In the genomic region with DNA sequence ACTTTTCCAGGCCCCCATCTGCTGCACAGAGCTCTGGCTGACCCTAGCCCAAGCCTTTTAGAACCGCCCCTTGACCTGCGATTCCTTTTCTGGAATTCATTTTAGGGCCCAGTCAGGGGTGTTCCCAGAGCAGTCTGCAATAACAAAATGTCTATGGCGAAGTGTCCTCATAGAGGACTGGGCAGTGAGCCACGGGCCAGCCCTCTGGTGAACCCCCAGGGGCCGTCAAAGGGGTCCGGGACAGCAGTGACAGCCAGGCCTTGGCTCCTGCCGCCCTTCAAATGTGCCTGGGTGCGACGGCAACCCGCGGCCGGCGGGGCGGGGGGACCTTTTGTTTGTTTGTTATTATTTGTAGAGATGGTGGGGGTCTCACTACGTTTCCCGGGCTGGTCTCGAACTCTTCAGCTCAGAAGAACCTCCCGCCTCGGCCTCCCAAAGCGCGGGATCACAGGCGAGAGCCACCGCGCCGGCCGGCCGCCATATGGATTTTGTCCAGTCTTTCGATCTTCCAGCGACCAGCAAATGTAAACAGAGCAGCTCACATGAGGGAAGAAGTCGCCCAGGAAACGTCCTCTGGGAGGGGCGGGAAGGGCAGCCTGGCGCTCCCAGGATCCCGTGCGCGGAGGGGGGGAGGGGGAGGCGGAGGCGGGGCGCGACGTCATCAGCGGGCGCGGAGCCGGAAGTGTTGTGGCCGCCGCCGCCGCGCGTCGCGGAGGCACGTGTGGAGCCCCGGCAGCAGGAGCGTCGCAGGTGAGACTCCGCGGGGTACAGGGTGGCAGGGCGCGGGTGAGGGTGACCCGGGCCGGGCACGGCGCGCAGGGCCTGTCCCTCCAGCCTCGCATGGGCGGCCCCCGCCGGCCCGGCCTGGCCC, we compare ENCODE assay signal across 8 cellular contexts. TPM values are rescaled to one million over a fixed set of nuclear protein-coding genes. Genes with fewer than 3 reads are reported as not detected.
A peak's percentile ranks its signal among the peaks of the same experiment; 100 is the strongest.
DNase-seq lines count a peak whose midpoint lies in the region; TF ChIP-seq lines count a peak whose summit lies in the region.

A gene (plus strand): TSS at position 685 of the 871 bp plus-strand sequence. CDS start 783 bp downstream, outside the sequence.

- no peak for TF ChIP-seq EP300 in transverse colon (IDR thresholded peaks at IDR 0.05; ENCODE audit: low read depth)

- H4K91ac ChIP-seq in trophoblast cell (ENCODE audit: low read depth, low read length) = peak within 1 kb of the TSS; percentile 89

- H3K4me1 ChIP-seq in adipocyte (ENCODE audit: control insufficient read depth, insufficient read depth, low read length) = peaks cover 36% of the 10 kb centered on the region
- peaks cover 9% of the 10 kb centered on the region for H3K4me1 ChIP-seq in cardiac muscle cell (ENCODE audit: low read depth)
- H3K4me1 ChIP-seq in trophoblast cell (ENCODE audit: control insufficient read depth in 1 of 2, insufficient read depth in 2 of 2, low read length in 2 of 2) = peaks cover 12 to 14% of the 10 kb centered on the region in 2 experiments
- H3K4me1 ChIP-seq in transverse colon = peaks cover 41 to 77% (median 68%) of the 10 kb centered on the region in 4 donors

- H3K9ac ChIP-seq in adipocyte (ENCODE audit: low read length) (peak within 1 kb of the TSS; percentile 97), trophoblast cell (ENCODE audit: low read length) (peak within 1 kb of the TSS; percentile 65)

- peak within 1 kb of the TSS; percentile 81 for H4K12ac ChIP-seq in trophoblast cell (ENCODE audit: low read depth, low read length)

- H3K36me3 ChIP-seq in adipocyte (ENCODE audit: control insufficient read depth, insufficient read depth, low read length, severe bottlenecking) = peaks cover 5% of the 10 kb centered on the region
- H3K36me3 ChIP-seq in cardiac muscle cell = no peaks in the 10 kb centered on the region
- peaks cover 2 to 7% of the 10 kb centered on the region in 2 experiments for H3K36me3 ChIP-seq in trophoblast cell (ENCODE audit: control insufficient read depth in 1 of 2, insufficient read depth in 2 of 2, low read length in 2 of 2)
- no peaks in the 10 kb centered on the region for H3K36me3 ChIP-seq in transverse colon

- H4K8ac ChIP-seq in trophoblast cell (ENCODE audit: low read depth, low read length) = peak within 1 kb of the TSS; percentile 97

- H3K9me3 ChIP-seq in adipocyte (ENCODE audit: control insufficient read depth, low read length) = no peaks in the 10 kb centered on the region
- no peaks in the 10 kb centered on the region for H3K9me3 ChIP-seq in cardiac muscle cell (ENCODE audit: low read depth)
- peaks cover 3% of the 10 kb centered on the region for H3K9me3 ChIP-seq in trophoblast cell (ENCODE audit: insufficient read depth, low read depth, low read length)
- no peaks in the 10 kb centered on the region for H3K9me3 ChIP-seq in transverse colon

- peak within 1 kb of the TSS; percentile 99 for H3K4me3 ChIP-seq in adipocyte (ENCODE audit: low read length)
- H3K4me3 ChIP-seq in cardiac muscle cell = peak within 1 kb of the TSS; percentile 70
- H3K4me3 ChIP-seq in trophoblast cell (ENCODE audit: low read depth, low read length) = peak within 1 kb of the TSS; percentile 90
- H3K4me3 ChIP-seq in transverse colon = peak within 1 kb of the TSS; percentile 61 to 98 (median 84)

- H2AFZ ChIP-seq in trophoblast cell (ENCODE audit: insufficient read depth, low read length, poor library complexity) = peak within 1 kb of the TSS; percentile 89

- no peak within 1 kb of the TSS for H3K23ac ChIP-seq in trophoblast cell (ENCODE audit: low read length)

- no peak within 1 kb of the TSS for H2BK5ac ChIP-seq in trophoblast cell (ENCODE audit: low read depth, low read length, poor library complexity)

- peaks cover 5% of the 10 kb centered on the region for H3K79me2 ChIP-seq in trophoblast cell (ENCODE audit: control insufficient read depth, insufficient read depth, low read length, poor library complexity)

- H3K4ac ChIP-seq in trophoblast cell (ENCODE audit: low read depth, low read length) = peak within 1 kb of the TSS; percentile 51

- H3K27ac ChIP-seq in cardiac muscle cell = peak within 1 kb of the TSS; percentile 84
- H3K27ac ChIP-seq in trophoblast cell (ENCODE audit: low read depth, low read length) = peak within 1 kb of the TSS; percentile 31
- peak within 1 kb of the TSS; percentile 89 to 95 (median 94) for H3K27ac ChIP-seq in transverse colon

- peaks cover 4% of the 10 kb centered on the region for H3K79me1 ChIP-seq in trophoblast cell (ENCODE audit: low read length)

- peak within 1 kb of the TSS; percentile 69 for H2BK120ac ChIP-seq in trophoblast cell (ENCODE audit: insufficient read depth, low read length, poor library complexity)

- peak; percentile 94 for DNase-seq in COLO829 (ENCODE audit: low spot score)
- DNase-seq in GOT3 (lab: John Stamatoyannopoulos, UW) = peak; percentile 53
- peak; percentile 91 for DNase-seq in NCI-H1092 treated with DMSO at 0.1 percent for 48 hours (lab: John Stamatoyannopoulos, UW)
- peak; percentile 31 to 85 for DNase-seq in SW 1271 (lab: John Stamatoyannopoulos, UW)
- peak; percentile 96 for DNase-seq in adipocyte (ENCODE audit: low read depth)
- peak; percentile 92 to 94 for DNase-seq in cardiac muscle cell (ENCODE audit: low read depth in 1 of 2, low spot score in 1 of 2)
- DNase-seq in trophoblast cell = peak; percentile 51 to 82
- peak; percentile 91 for DNase-seq in transverse colon

- H3K14ac ChIP-seq in trophoblast cell (ENCODE audit: low read length) = peak within 1 kb of the TSS; percentile 68

- no peaks in the 10 kb centered on the region for H3K27me3 ChIP-seq in adipocyte (replicated peaks; ENCODE audit: control insufficient read depth, insufficient read depth, low read length)
- peaks cover 2% of the 10 kb centered on the region for H3K27me3 ChIP-seq in cardiac muscle cell
- H3K27me3 ChIP-seq in trophoblast cell (ENCODE audit: insufficient read depth, low read length) = peaks cover 4% of the 10 kb centered on the region
- H3K27me3 ChIP-seq in transverse colon = no peaks in the 10 kb centered on the region

- H2BK12ac ChIP-seq in trophoblast cell (ENCODE audit: low read length) = no peak within 1 kb of the TSS

- no CpG with 5 or more reads among the region's 71 CpGs for WGBS in trophoblast cell (ENCODE audit: extremely low coverage, insufficient coverage, insufficient read length)
- 3% methylated on average over 48 of the region's 71 CpGs; no CpG with 5 or more reads in 1 of the 2 donors for WGBS in transverse colon (ENCODE audit: low coverage in 1 of 2), 2 donors

- H2AK5ac ChIP-seq in trophoblast cell (ENCODE audit: low read length) = peak within 1 kb of the TSS; percentile 90

- in situ Hi-C loops in transverse colon (cut with MboI; ENCODE audit: low pct_ligation_motif_present in 1 of 4, low pct_unique_long_range_greater_than_20kb in 1 of 4, low sequenced_read_pairs in 3 of 4) = no loop called here

- TF ChIP-seq CTCF in cardiac muscle cell (IDR thresholded peaks at IDR 0.05; ENCODE audit: low read depth, low read length) (no peak), transverse colon (IDR thresholded peaks at IDR 0.05) (no peak)

- TF ChIP-seq POLR2A in transverse colon (IDR thresholded peaks at IDR 0.05) = peak; percentile 78

- H3K4me2 ChIP-seq in trophoblast cell (ENCODE audit: low read length) = peak within 1 kb of the TSS; percentile 86

- intact Hi-C loops in transverse colon (cut with DNase I; ENCODE audit: low total_unique reads) = loop anchor here (1.0 kb wide), 1 partner anchor 25 kb away; no protein-coding TSS in a partner anchor

- H3K18ac ChIP-seq in trophoblast cell (ENCODE audit: low read length) = peak within 1 kb of the TSS; percentile 88

RNA-seq across cellular contexts. Expression of the gene that starts here (rescaled TPM):
- 5.7 and 7.5 TPM in 2 replicates for total RNA-seq in cardiac muscle cell
- 5.6 and 7.4 TPM in 2 replicates for polyA plus RNA-seq in cardiac muscle cell
- polyA plus RNA-seq in trophoblast cell (2013) = 3.4 and 3.5 TPM in 2 replicates
- 10 to 100 TPM; 12.2 to 38.2 (median 14.1) TPM for total RNA-seq in transverse colon

Comparison
In these comparisons a context has a peak if more than half of its experiments do, and no peak if none do; other contexts are left out.
1. Peak in every context shown above with its lines: DNase-seq, H3K4me3 ChIP-seq and H3K27ac ChIP-seq.
2. H3K27ac ChIP-seq: peak in every context shown above with its lines; median percentile 94 in transverse colon; 84 in cardiac muscle cell; 31 in trophoblast cell.